ENCODE assay signal across 14 cellular contexts in the genomic region with DNA sequence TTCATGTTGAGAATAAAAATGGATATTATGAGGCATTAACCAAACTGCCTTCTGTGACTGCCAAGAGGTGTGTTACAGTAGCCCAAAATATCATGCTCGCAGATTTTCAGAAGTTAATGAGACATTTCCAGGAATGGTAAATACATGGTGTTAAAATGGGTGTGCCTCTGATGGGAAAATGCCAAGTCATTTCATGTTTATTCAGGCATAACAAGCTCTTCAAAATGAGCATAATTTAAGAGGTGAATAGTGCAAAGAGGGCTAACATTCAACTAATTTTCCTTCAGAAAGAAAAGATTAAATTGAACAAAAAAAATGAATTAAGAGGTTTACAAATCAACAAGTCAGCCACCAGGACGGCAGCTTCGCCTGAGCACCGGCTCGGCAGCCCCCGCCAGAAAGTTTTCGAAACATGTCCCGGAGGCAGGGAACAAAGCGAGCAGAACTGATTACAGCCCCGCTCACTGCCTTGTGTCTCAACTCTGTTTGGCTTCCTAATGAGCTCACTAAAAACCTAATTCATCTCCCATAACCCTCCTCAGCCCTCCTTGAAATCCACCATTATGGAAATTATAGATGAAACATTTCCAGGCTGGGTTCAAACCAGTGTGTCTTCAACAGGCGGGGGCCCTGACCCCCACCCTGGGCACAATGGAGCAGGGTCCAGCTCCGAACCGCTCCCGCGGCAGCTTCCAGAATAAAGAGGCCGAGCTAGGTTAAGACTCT. TPM values are rescaled to one million over a fixed set of nuclear protein-coding genes. Genes with fewer than 3 reads are reported as not detected.
DNase-seq lines count a peak whose midpoint lies in the region; ATAC-seq, FAIRE-seq and TF ChIP-seq lines count a peak whose summit lies in the region.
"Had no signal": no experiment of that assay in that cellular context is flagged by ENCODE, and none has a peak within 500 bp of the region (broad histone marks: within the 10 kb centered on the region; RNA-seq: fewer than 3 reads in every experiment).

No MANE protein-coding gene starts in this region.

- H3K4me2 ChIP-seq in astrocyte (ENCODE audit: low read length) (peak overlapping the region; percentile 80), neuronal stem cell (ENCODE audit: insufficient read depth, low read length, poor library complexity, severe bottlenecking) (no peak overlapping the region), PC-3 (ENCODE audit: low read length) (no peak overlapping the region)

- no peaks in the 10 kb centered on the region for H3K9me2 ChIP-seq in PC-3 (replicated peaks; ENCODE audit: low read length)

- BruUV-seq in PC-3 (replicated peaks; lab: Mats Ljungman, UMichigan) = no TSS peak

- H3K4me1 ChIP-seq in astrocyte (ENCODE audit: insufficient read depth, low read length) (peaks cover 40% of the 10 kb centered on the region), neuronal stem cell (ENCODE audit: control insufficient read depth in 2 of 2, insufficient read depth in 1 of 2, low read depth in 1 of 2, low read length in 2 of 2) (peaks cover 17 to 30% of the 10 kb centered on the region in 2 donors), PC-3 (ENCODE audit: insufficient read depth, low read length) (peaks cover 31% of the 10 kb centered on the region)

- H2AFZ ChIP-seq in astrocyte (ENCODE audit: low read depth, low read length) (no peak overlapping the region), neuronal stem cell (ENCODE audit: low read length) (peak overlapping the region; percentile 71), PC-3 (ENCODE audit: low read length) (no peak overlapping the region)

- H2BK120ac ChIP-seq in neuronal stem cell (ENCODE audit: low read depth, low read length) = no peak overlapping the region

- H4K20me1 ChIP-seq in astrocyte (ENCODE audit: insufficient read depth, low read length) = peaks cover 12% of the 10 kb centered on the region
- no peaks in the 10 kb centered on the region for H4K20me1 ChIP-seq in PC-3 (ENCODE audit: low read length)

- H3K9ac ChIP-seq in astrocyte (ENCODE audit: low read length) = peak overlapping the region; percentile 75
- H3K9ac ChIP-seq in neuronal stem cell (ENCODE audit: low read depth, low read length, poor library complexity) = no peak overlapping the region
- H3K9ac ChIP-seq in PC-3 (ENCODE audit: low read length) = no peak overlapping the region

- TF ChIP-seq CTCF in astrocyte (IDR thresholded peaks at IDR 0.05; ENCODE audit: insufficient read depth, low read depth, low read length) (no peak), PC-3 (conservative IDR thresholded peaks at IDR 0.05; ENCODE audit: low read depth, low read length) (no peak)

- H3K9me3 ChIP-seq in astrocyte (ENCODE audit: insufficient read depth, low read depth, low read length) (no peaks in the 10 kb centered on the region), neuronal stem cell (replicated peaks in 1 of 2; ENCODE audit: control insufficient read depth in 2 of 2, insufficient read depth in 1 of 2, low read depth in 1 of 2, low read length in 2 of 2) (no peaks in the 10 kb centered on the region), PC-3 (ENCODE audit: low read length) (no peaks in the 10 kb centered on the region)
- H3K9me3 ChIP-seq: spleen had no signal

- H2BK15ac ChIP-seq in neuronal stem cell (ENCODE audit: low read length) = no peak overlapping the region

- POLR2A ChIA-PET in PC-3 (lab: Charles Lee; ENCODE audit: unreplicated experiment) = no interaction called here

- no CpG with 5 or more reads among the region's 16 CpGs for WGBS in neuronal stem cell (ENCODE audit: extremely low coverage in 2 of 2, insufficient read length in 2 of 2, insufficient replicate concordance in 1 of 2), 2 donors

- peaks cover 20% of the 10 kb centered on the region for H3K4me1 Mint-ChIP-seq in astrocyte (ENCODE audit: low read depth, unreplicated experiment)

- no peak overlapping the region for H3K18ac ChIP-seq in neuronal stem cell (ENCODE audit: low read length)

- peaks cover 3% of the 10 kb centered on the region for H3K79me1 ChIP-seq in neuronal stem cell (ENCODE audit: low read depth, low read length)

- H3K4me3 ChIP-seq in H7 (ENCODE audit: insufficient read depth, low read depth, low read length) = no peak overlapping the region
- peak overlapping the region; percentile 29 for H3K4me3 ChIP-seq in astrocyte (ENCODE audit: insufficient read depth, low read depth, low read length)
- peak overlapping the region in 1 of 2 donors; percentile 14 for H3K4me3 ChIP-seq in neuronal stem cell (ENCODE audit: low read length in 2 of 2)
- H3K4me3 ChIP-seq in PC-3 (ENCODE audit: low read length) = no peak overlapping the region
- H3K4me3 ChIP-seq: spleen had no signal

- H3K4ac ChIP-seq in neuronal stem cell (ENCODE audit: low read length) = no peak overlapping the region

- H2BK5ac ChIP-seq in neuronal stem cell (ENCODE audit: low read length) = peak overlapping the region; percentile 40

- H3K23ac ChIP-seq in neuronal stem cell (ENCODE audit: low read depth, low read length, poor library complexity) = no peak overlapping the region

- H3F3A ChIP-seq in PC-3 (ENCODE audit: low read length, unreplicated experiment) = no peaks in the 10 kb centered on the region

- no peaks in the 10 kb centered on the region for H3K36me3 Mint-ChIP-seq in astrocyte (ENCODE audit: low read depth, unreplicated experiment)

- peak; percentile 17 for DNase-seq in H7
- peak; percentile 60 for DNase-seq in astrocyte (ENCODE audit: low read depth)
- peak; percentile 78 for DNase-seq in cardiac septum (ENCODE audit: low spot score)
- DNase-seq in neuronal stem cell (ENCODE audit: low spot score) = peak; percentile 51
- no peak for DNase-seq in stimulated activated CD4-positive, alpha-beta T cell treated with anti-CD3 and anti-CD28 coated beads, Interleukin-1b, Interleukin-23, amount 100 ng/mL, for 48 hours
- no peak for DNase-seq in PC-3
- DNase-seq in activated CD4-positive, alpha-beta T cell treated with anti-CD3 and anti-CD28 coated beads for 4 hours = no peak
- DNase-seq: activated effector memory CD4-positive, alpha-beta T cell treated with anti-CD3 and anti-CD28 coated beads, Interleukin-2, amount 50 U/mL, for 16 hours; effector memory CD8-positive, alpha-beta T cell; RPMI8226; spleen; stimulated activated naive CD4-positive, alpha-beta T cell had no signal

- FAIRE-seq in astrocyte (lab: Jason Lieb, UNC) = peak; percentile 75

- H3K27me3 ChIP-seq in H7 (ENCODE audit: control insufficient read depth, insufficient read depth, low read length) (no peaks in the 10 kb centered on the region), astrocyte (ENCODE audit: insufficient read depth, low read length) (no peaks in the 10 kb centered on the region), neuronal stem cell (ENCODE audit: control insufficient read depth in 3 of 3, insufficient read depth in 3 of 3, low read depth in 1 of 3, low read length in 3 of 3) (no peaks in the 10 kb centered on the region), PC-3 (ENCODE audit: low read length) (no peaks in the 10 kb centered on the region)
- H3K27me3 ChIP-seq: spleen had no signal

- H3K27ac ChIP-seq in astrocyte (ENCODE audit: low read depth, low read length) (peak overlapping the region; percentile 80), neuronal stem cell (replicated peaks; ENCODE audit: low read length) (peak overlapping the region; percentile 97), PC-3 (ENCODE audit: low read length) (no peak overlapping the region)
- H3K27ac ChIP-seq: HL-60, spleen had no signal

- H4K8ac ChIP-seq in neuronal stem cell (ENCODE audit: low read depth, low read length) = no peak overlapping the region

- no peak overlapping the region for H3K27ac Mint-ChIP-seq in astrocyte (ENCODE audit: unreplicated experiment)
- H3K27ac Mint-ChIP-seq: effector memory CD8-positive, alpha-beta T cell had no signal

- no peaks in the 10 kb centered on the region for H3K36me3 ChIP-seq in H7 (replicated peaks; ENCODE audit: control insufficient read depth, insufficient read depth, low read length)
- peaks cover 14% of the 10 kb centered on the region for H3K36me3 ChIP-seq in astrocyte (ENCODE audit: insufficient read depth, low read length)
- no peaks in the 10 kb centered on the region for H3K36me3 ChIP-seq in neuronal stem cell (replicated peaks in 1 of 2; ENCODE audit: control insufficient read depth in 2 of 2, insufficient read depth in 2 of 2, low read length in 2 of 2)
- H3K36me3 ChIP-seq in PC-3 (ENCODE audit: low read depth, low read length) = no peaks in the 10 kb centered on the region
- H3K36me3 ChIP-seq: spleen had no signal

- no peak overlapping the region for H2AK5ac ChIP-seq in neuronal stem cell (ENCODE audit: low read depth, low read length)

- no peak overlapping the region for H4K91ac ChIP-seq in neuronal stem cell (ENCODE audit: low read depth, low read length, poor library complexity)

- H3K27me3 Mint-ChIP-seq in astrocyte (ENCODE audit: low read depth, unreplicated experiment) = no peaks in the 10 kb centered on the region

- CTCF ChIA-PET in PC-3 (lab: Charles Lee) = no interaction called here

- intact Hi-C loops in cardiac septum (cut with DNase I) = no loop called here
- intact Hi-C loops in PC-3 (cut with micrococcal nuclease) = no loop called here

- no peak overlapping the region for H3K14ac ChIP-seq in neuronal stem cell (ENCODE audit: low read length)

- H2BK12ac ChIP-seq in neuronal stem cell (ENCODE audit: low read length) = no peak overlapping the region

- H3K4me3 Mint-ChIP-seq in astrocyte (ENCODE audit: unreplicated experiment) = no peak overlapping the region
- H3K4me3 Mint-ChIP-seq: effector memory CD8-positive, alpha-beta T cell had no signal

- H3K79me2 ChIP-seq in astrocyte (ENCODE audit: insufficient read depth, low read length) (peaks cover 39% of the 10 kb centered on the region), PC-3 (ENCODE audit: low read length) (no peaks in the 10 kb centered on the region)

- no peak for ATAC-seq in HG02571 (IDR thresholded peaks at IDR 0.05; ENCODE audit: unreplicated experiment)
- no peak for ATAC-seq in PC-3
- ATAC-seq: effector memory CD8-positive, alpha-beta T cell had no signal

- no peaks in the 10 kb centered on the region for H3K9me3 Mint-ChIP-seq in astrocyte (ENCODE audit: unreplicated experiment)
- H3K9me3 Mint-ChIP-seq: effector memory CD8-positive, alpha-beta T cell had no signal

RNA-seq across cellular contexts. Expression of a gene that starts 44.0 kb away (rescaled TPM):
- 0.67 and 1.8 TPM in 2 replicates for total RNA-seq in H7 (2014; rRNA removed; shearing (Covaris generic))
- total RNA-seq in astrocyte (30.9 and 35.6 TPM in 2 replicates), cardiac septum (40.3 TPM), PC-3 (2014; rRNA removed) (10.0 and 17.5 TPM in 2 replicates)
- polyA plus RNA-seq in neuronal stem cell (2013, experiment 1 of 2) = 50.7 TPM
- 50.7 TPM for polyA plus RNA-seq in neuronal stem cell (2013, experiment 2 of 2)

Comparison
In these comparisons a context has a peak if more than half of its experiments do, and no peak if none do; other contexts are left out.
1. DNase-seq: peak in H7 (single experiment), astrocyte (single experiment), cardiac septum (single experiment) and neuronal stem cell (single experiment); none in stimulated activated CD4-positive, alpha-beta T cell treated with anti-CD3 and anti-CD28 coated beads, Interleukin-1b, Interleukin-23, amount 100 ng/mL, for 48 hours (single experiment), PC-3 (single experiment) and activated CD4-positive, alpha-beta T cell treated with anti-CD3 and anti-CD28 coated beads for 4 hours (0 of 2).